8 cellular contexts compared by ENCODE assay signal in genomic region chr18:48833701-48834394, GRCh38.
DNase-seq lines count a peak whose midpoint lies in the region; ATAC-seq and TF ChIP-seq lines count a peak whose summit lies in the region.

No MANE protein-coding gene starts in this region.

- intact Hi-C loops in PC-3 (cut with micrococcal nuclease) = loop anchor here (5.0 kb wide), 1 partner anchor 113 kb away; no protein-coding TSS in a partner anchor
- intact Hi-C loops in uterus (cut with DNase I; ENCODE audit: low total_unique reads) = no loop called here

- H3K4me2 ChIP-seq in PC-3 (ENCODE audit: low read length) = peak overlapping the region; percentile 81
- H3K4me2 ChIP-seq in mesenchymal stem cell (ENCODE audit: low read length, poor library complexity, severe bottlenecking) = peak overlapping the region; percentile 36

- 53% methylated on average over 7 of the region's 13 CpGs for WGBS in mesenchymal stem cell

- H3K18ac ChIP-seq in mesenchymal stem cell (ENCODE audit: low read depth in 1 of 2, low read length in 2 of 2) = peak overlapping the region; percentile 78 to 84

- peak overlapping the region; percentile 51; the same call in 1 of the 2 replicates for H3K4me3 ChIP-seq in PC-3 (ENCODE audit: low read length)
- peak overlapping the region in 1 of 2 experiments; percentile 32 for H3K4me3 ChIP-seq in mesenchymal stem cell (ENCODE audit: insufficient read depth in 1 of 2, low read depth in 1 of 2, low read length in 2 of 2)
- H3K4me3 ChIP-seq in uterus = no peak overlapping the region

- no peaks in the 10 kb centered on the region for H3K36me3 ChIP-seq in PC-3 (ENCODE audit: low read depth, low read length)
- H3K36me3 ChIP-seq in mesenchymal stem cell (ENCODE audit: control insufficient read depth in 1 of 2, insufficient read depth in 2 of 2, low read depth in 1 of 2, low read length in 2 of 2) = peaks cover 6 to 22% of the 10 kb centered on the region in 2 experiments
- no peaks in the 10 kb centered on the region for H3K36me3 ChIP-seq in uterus

- peak overlapping the region in 1 of 2 experiments; percentile 6 for H3K23ac ChIP-seq in mesenchymal stem cell (ENCODE audit: low read length in 2 of 2)

- H3K9me3 ChIP-seq in PC-3 (ENCODE audit: low read length) = no peaks in the 10 kb centered on the region
- no peaks in the 10 kb centered on the region for H3K9me3 ChIP-seq in mesenchymal stem cell (ENCODE audit: control insufficient read depth, low read length)
- no peaks in the 10 kb centered on the region for H3K9me3 ChIP-seq in uterus

- H3K4ac ChIP-seq in mesenchymal stem cell (ENCODE audit: low read depth in 1 of 2, low read length in 2 of 2) = peak overlapping the region; percentile 62 to 66

- H2BK15ac ChIP-seq in mesenchymal stem cell (ENCODE audit: low read depth, poor library complexity, severe bottlenecking) = peak overlapping the region; percentile 65

- H4K8ac ChIP-seq in mesenchymal stem cell (ENCODE audit: low read length) = peak overlapping the region; percentile 46

- no peaks in the 10 kb centered on the region for H4K20me1 ChIP-seq in PC-3 (ENCODE audit: low read length)

- no peak for TF ChIP-seq CTCF in PC-3 (conservative IDR thresholded peaks at IDR 0.05; ENCODE audit: low read depth, low read length)
- no peak for TF ChIP-seq CTCF in uterus (IDR thresholded peaks at IDR 0.05)

- H2AFZ ChIP-seq in PC-3 (ENCODE audit: low read length) (no peak overlapping the region), mesenchymal stem cell (ENCODE audit: low read depth, low read length) (no peak overlapping the region)

- no peaks in the 10 kb centered on the region for H3F3A ChIP-seq in PC-3 (ENCODE audit: low read length, unreplicated experiment)

- H3K14ac ChIP-seq in mesenchymal stem cell (ENCODE audit: low read length in 2 of 2) = no peak overlapping the region

- H2BK12ac ChIP-seq in mesenchymal stem cell (ENCODE audit: low read length in 2 of 2) = peak overlapping the region; percentile 66 to 69

- peak overlapping the region; percentile 72 for H2BK5ac ChIP-seq in mesenchymal stem cell (ENCODE audit: low read depth, low read length, poor library complexity, severe bottlenecking)

- H3K4me1 ChIP-seq in PC-3 (ENCODE audit: insufficient read depth, low read length) (peaks cover 36% of the 10 kb centered on the region), mesenchymal stem cell (ENCODE audit: control insufficient read depth, insufficient read depth, low read depth, low read length) (peaks cover 71% of the 10 kb centered on the region), uterus (peaks cover 2 to 15% of the 10 kb centered on the region in 2 donors)

- H2AK5ac ChIP-seq in mesenchymal stem cell (ENCODE audit: low read length, severe bottlenecking) = peak overlapping the region; percentile 73

- POLR2A ChIA-PET in PC-3 (lab: Charles Lee; ENCODE audit: unreplicated experiment) = interaction anchor here (0.6 kb wide), 2 partner anchors 26 to 57 kb away, joined by 3 to 5 read pairs; no protein-coding TSS in a partner anchor

- H3K79me2 ChIP-seq in PC-3 (ENCODE audit: low read length) = no peaks in the 10 kb centered on the region

- H3K27ac ChIP-seq in PC-3 (ENCODE audit: low read length) = peak overlapping the region; percentile 83
- peak overlapping the region; percentile 93 for H3K27ac ChIP-seq in mesenchymal stem cell (ENCODE audit: low read length, poor library complexity, severe bottlenecking)
- no peak overlapping the region for H3K27ac ChIP-seq in uterus

- TF ChIP-seq POLR2A in uterus (IDR thresholded peaks at IDR 0.05) = no peak

- no peaks in the 10 kb centered on the region for H3K27me3 ChIP-seq in PC-3 (ENCODE audit: low read length)
- H3K27me3 ChIP-seq in mesenchymal stem cell (ENCODE audit: control insufficient read depth in 1 of 2, insufficient read depth in 1 of 2, low read length in 2 of 2) = no peaks in the 10 kb centered on the region
- H3K27me3 ChIP-seq in uterus = no peaks in the 10 kb centered on the region

- peak; percentile 78 for ATAC-seq in GM18519 (IDR thresholded peaks at IDR 0.05; ENCODE audit: low FRiP score, unreplicated experiment)
- peak; percentile 78 for ATAC-seq in HG02763 (IDR thresholded peaks at IDR 0.05; ENCODE audit: unreplicated experiment)
- peak; percentile 39 for ATAC-seq in PC-3

- CTCF ChIA-PET in PC-3 (lab: Charles Lee) = no interaction called here

- no peaks in the 10 kb centered on the region for H3K9me2 ChIP-seq in PC-3 (replicated peaks; ENCODE audit: low read length)

- H2BK120ac ChIP-seq in mesenchymal stem cell (ENCODE audit: low read depth, low read length) = peak overlapping the region; percentile 96

- BruUV-seq in PC-3 (replicated peaks; lab: Mats Ljungman, UMichigan) = no TSS peak

- H3K9ac ChIP-seq in PC-3 (ENCODE audit: low read length) = peak overlapping the region; percentile 44
- H3K9ac ChIP-seq in mesenchymal stem cell (ENCODE audit: low read length) = peak overlapping the region; percentile 49

- H3K79me1 ChIP-seq in mesenchymal stem cell (replicated peaks; ENCODE audit: low read length, poor library complexity, severe bottlenecking) = peaks cover 34% of the 10 kb centered on the region

- H4K91ac ChIP-seq in mesenchymal stem cell (ENCODE audit: low read length) = peak overlapping the region; percentile 88

- DNase-seq in PC-3 (peak; percentile 26), mesenchymal stem cell (peak; percentile 56), uterus (peak; percentile 14 to 15), GF-D8 (lab: John Stamatoyannopoulos, UW) (no peak), NCI-H187 treated with DMSO at 0.1 percent for 48 hours (lab: John Stamatoyannopoulos, UW) (no peak)
- peak; percentile 38 for DNase-seq in activated gamma-delta T cell treated with anti-CD3 and anti-CD28 coated beads, Interleukin-2, amount 50 U/mL, for 16 hours (ENCODE audit: low read depth)

Comparison
In these comparisons a context has a peak if more than half of its experiments do, and no peak if none do; other contexts are left out.
1. DNase-seq: peak in PC-3 (single experiment), activated gamma-delta T cell treated with anti-CD3 and anti-CD28 coated beads, Interleukin-2, amount 50 U/mL, for 16 hours (single experiment), mesenchymal stem cell (single experiment) and uterus (2 of 2); none in GF-D8 (single experiment) and NCI-H187 treated with DMSO at 0.1 percent for 48 hours (single experiment).
2. H3K27ac ChIP-seq: peak in PC-3 (single experiment) and mesenchymal stem cell (single experiment); none in uterus (0 of 2).
3. Peak in every context shown above with its lines, with median percentiles within 50 percentile points of each other: ATAC-seq.